1 cellular context compared by ENCODE assay signal in the genomic region with DNA sequence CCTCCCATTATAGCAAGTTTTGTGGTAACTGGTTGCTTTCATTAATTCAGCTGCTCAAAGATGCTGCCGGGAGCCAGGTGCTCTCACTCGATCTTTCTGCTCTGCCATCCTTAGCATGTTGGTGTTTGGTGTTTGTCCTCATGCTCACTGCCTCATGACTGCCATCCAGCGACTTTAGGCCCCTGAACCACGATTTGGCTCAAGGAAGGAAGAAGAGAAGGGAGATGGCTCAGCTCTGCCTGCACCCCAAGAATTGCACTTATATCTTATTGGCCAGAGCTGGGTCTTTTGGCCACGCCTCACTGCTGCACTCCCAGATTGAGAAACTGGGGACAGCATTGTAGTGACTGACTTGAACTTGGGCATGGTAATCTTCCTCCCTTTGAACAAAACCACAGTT.
TF ChIP-seq lines count a peak whose summit lies in the region.

No MANE protein-coding gene starts in this region.

TF ChIP-seq in GM23338, 12 proteins besides CTCF, POLR2A, EP300 and RAD21 (continued from another document):
- TF ChIP-seq EZH2phosphoT487 (IDR thresholded peaks at IDR 0.05; ENCODE audit: unreplicated experiment) (no peak), POLR2AphosphoS5 (IDR thresholded peaks at IDR 0.05; ENCODE audit: low read depth) (no peak), EZH2 (IDR thresholded peaks at IDR 0.05; ENCODE audit: low read depth, unreplicated experiment) (no peak), NANOG (IDR thresholded peaks at IDR 0.05; ENCODE audit: borderline replicate concordance) (no peak), ZNF114 (CRISPR knock-in tag; IDR thresholded peaks at IDR 0.05) (no peak)
- TF ChIP-seq, protein P1, sequence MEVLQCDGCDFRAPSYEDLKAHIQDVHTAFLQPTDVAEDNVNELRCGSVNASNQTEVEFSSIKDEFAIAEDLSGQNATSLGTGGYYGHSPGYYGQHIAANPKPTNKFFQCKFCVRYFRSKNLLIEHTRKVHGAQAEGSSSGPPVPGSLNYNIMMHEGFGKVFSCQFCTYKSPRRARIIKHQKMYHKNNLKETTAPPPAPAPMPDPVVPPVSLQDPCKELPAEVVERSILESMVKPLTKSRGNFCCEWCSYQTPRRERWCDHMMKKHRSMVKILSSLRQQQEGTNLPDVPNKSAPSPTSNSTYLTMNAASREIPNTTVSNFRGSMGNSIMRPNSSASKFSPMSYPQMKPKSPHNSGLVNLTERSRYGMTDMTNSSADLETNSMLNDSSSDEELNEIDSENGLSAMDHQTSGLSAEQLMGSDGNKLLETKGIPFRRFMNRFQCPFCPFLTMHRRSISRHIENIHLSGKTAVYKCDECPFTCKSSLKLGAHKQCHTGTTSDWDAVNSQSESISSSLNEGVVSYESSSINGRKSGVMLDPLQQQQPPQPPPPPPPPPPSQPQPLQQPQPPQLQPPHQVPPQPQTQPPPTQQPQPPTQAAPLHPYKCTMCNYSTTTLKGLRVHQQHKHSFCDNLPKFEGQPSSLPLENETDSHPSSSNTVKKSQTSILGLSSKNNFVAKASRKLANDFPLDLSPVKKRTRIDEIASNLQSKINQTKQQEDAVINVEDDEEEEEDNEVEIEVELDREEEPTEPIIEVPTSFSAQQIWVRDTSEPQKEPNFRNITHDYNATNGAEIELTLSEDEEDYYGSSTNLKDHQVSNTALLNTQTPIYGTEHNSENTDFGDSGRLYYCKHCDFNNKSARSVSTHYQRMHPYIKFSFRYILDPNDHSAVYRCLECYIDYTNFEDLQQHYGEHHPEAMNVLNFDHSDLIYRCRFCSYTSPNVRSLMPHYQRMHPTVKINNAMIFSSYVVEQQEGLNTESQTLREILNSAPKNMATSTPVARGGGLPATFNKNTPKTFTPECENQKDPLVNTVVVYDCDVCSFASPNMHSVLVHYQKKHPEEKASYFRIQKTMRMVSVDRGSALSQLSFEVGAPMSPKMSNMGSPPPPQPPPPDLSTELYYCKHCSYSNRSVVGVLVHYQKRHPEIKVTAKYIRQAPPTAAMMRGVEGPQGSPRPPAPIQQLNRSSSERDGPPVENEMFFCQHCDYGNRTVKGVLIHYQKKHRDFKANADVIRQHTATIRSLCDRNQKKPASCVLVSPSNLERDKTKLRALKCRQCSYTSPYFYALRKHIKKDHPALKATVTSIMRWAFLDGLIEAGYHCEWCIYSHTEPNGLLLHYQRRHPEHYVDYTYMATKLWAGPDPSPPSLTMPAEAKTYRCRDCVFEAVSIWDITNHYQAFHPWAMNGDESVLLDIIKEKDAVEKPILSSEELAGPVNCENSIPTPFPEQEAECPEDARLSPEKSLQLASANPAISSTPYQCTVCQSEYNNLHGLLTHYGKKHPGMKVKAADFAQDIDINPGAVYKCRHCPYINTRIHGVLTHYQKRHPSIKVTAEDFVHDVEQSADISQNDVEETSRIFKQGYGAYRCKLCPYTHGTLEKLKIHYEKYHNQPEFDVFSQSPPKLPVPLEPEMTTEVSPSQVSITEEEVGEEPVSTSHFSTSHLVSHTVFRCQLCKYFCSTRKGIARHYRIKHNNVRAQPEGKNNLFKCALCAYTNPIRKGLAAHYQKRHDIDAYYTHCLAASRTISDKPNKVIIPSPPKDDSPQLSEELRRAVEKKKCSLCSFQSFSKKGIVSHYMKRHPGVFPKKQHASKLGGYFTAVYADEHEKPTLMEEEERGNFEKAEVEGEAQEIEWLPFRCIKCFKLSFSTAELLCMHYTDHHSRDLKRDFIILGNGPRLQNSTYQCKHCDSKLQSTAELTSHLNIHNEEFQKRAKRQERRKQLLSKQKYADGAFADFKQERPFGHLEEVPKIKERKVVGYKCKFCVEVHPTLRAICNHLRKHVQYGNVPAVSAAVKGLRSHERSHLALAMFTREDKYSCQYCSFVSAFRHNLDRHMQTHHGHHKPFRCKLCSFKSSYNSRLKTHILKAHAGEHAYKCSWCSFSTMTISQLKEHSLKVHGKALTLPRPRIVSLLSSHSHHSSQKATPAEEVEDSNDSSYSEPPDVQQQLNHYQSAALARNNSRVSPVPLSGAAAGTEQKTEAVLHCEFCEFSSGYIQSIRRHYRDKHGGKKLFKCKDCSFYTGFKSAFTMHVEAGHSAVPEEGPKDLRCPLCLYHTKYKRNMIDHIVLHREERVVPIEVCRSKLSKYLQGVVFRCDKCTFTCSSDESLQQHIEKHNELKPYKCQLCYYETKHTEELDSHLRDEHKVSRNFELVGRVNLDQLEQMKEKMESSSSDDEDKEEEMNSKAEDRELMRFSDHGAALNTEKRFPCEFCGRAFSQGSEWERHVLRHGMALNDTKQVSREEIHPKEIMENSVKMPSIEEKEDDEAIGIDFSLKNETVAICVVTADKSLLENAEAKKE (CRISPR knock-in tag; IDR thresholded peaks at IDR 0.05): no peak
TF ChIP-seq in GM23338: peak in this region for 0.
